In the genomic region with DNA sequence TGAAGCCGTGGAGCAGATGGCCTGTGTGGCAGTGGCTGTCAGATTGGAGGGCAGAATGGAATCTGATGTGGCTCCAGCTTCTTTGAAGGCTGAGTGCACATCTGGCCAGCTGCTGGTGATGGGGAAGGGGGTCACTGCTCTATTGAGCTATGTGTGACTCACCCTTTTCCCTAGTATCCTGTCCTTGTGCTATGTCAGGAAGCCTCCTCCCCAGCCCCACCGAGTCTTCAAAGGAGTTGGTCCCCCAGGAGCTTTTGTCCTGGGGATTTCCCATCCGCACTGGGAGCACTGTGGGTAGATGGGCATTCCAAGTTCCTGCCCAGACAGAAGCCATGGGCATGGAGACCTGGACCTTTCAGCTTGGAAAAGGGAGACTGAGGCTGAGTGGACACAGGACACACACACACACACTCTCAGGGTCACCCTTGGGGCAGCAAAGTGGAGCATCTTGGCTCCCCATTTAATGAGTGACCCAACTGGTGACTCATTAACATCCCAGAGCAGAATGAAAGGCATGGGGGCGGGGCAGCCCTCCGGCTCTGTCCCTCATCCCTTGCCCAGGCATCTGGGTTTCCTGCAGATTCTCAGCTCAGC, we compare ENCODE assay signal across 9 cellular contexts. TPM values are rescaled to one million over a fixed set of nuclear protein-coding genes. Genes with fewer than 3 reads are reported as not detected.
A peak's percentile ranks its signal among the peaks of the same experiment; 100 is the strongest.
DNase-seq lines count a peak whose midpoint lies in the region; FAIRE-seq and TF ChIP-seq lines count a peak whose summit lies in the region.
"Had no signal": no experiment of that assay in that cellular context is flagged by ENCODE, and none has a peak within 500 bp of the region (broad histone marks: within the 10 kb centered on the region; RNA-seq: fewer than 3 reads in every experiment).

No MANE protein-coding gene starts in this region.

- TF ChIP-seq EP300 in esophagus muscularis mucosa (IDR thresholded peaks at IDR 0.05): no peak

- H3K4me1 ChIP-seq in esophagus muscularis mucosa: peaks cover 78 to 86% (median 81%) of the 10 kb centered on the region in 4 donors

- 35% methylated on average over 3 of the region's 5 CpGs for WGBS in esophagus muscularis mucosa

- H3K9me3 Mint-ChIP-seq in neural crest cell: no peaks in the 10 kb centered on the region

- no peak for TF ChIP-seq CTCF in BJ (IDR thresholded peaks at IDR 0.05; ENCODE audit: insufficient read depth, low read depth, low read length)
- TF ChIP-seq CTCF in esophagus muscularis mucosa (IDR thresholded peaks at IDR 0.05): no peak
- TF ChIP-seq CTCF in neural crest cell (conservative IDR thresholded peaks at IDR 0.05): no peak

- CTCF ChIA-PET in BJ (lab: Yijun Ruan, JAX): interaction anchor here (0.6 to 9.8 kb wide), 6 partner anchors 10 to 302 kb away, joined by 3 to 74 read pairs (median 6); no protein-coding TSS in a partner anchor

- H3K27ac Mint-ChIP-seq in neural crest cell (ENCODE audit: unreplicated experiment): peak overlapping the region; percentile 71

- H3K4me3 Mint-ChIP-seq in neural crest cell: peak overlapping the region; percentile 99

- FAIRE-seq in RCC 7860 (lab: Jason Lieb, UNC) (peak; percentile 47), GM12892 (lab: Jason Lieb, UNC) (no peak)

- DNase-seq in BJ (ENCODE audit: low read depth) (peak; percentile 53), RCC 7860 (ENCODE audit: low spot score) (peak; percentile 83), esophagus muscularis mucosa (ENCODE audit: extremely low spot score) (no peak), neural crest cell (ENCODE audit: low read depth, low spot score) (no peak), GM12892 (ENCODE audit: insufficient read length) (no peak), NCI-H146 treated with DMSO at 0.1 percent for 48 hours (lab: John Stamatoyannopoulos, UW; ENCODE audit: unreplicated experiment) (no peak), NK-92 (lab: John Stamatoyannopoulos, UW; ENCODE audit: unreplicated experiment) (no peak), NCI-H1436 (lab: John Stamatoyannopoulos, UW) (no peak)
- DNase-seq: activated CD4-positive, CD25-positive, alpha-beta regulatory T cell treated with anti-CD3 and anti-CD28 coated beads, Interleukin-2, amount 50 U/mL, for 72 hours had no signal

- intact Hi-C loops in esophagus muscularis mucosa (cut with DNase I): no loop called here

- H3K4me3 ChIP-seq in BJ (ENCODE audit: low read depth, low read length) (peak overlapping the region; percentile 96), esophagus muscularis mucosa (peak overlapping the region; percentile 85 to 97 (median 94))

- peak overlapping the region; percentile 99 to 100 (median 100) for H3K27ac ChIP-seq in esophagus muscularis mucosa (replicated peaks in 1 of 4)

- peaks cover 6% of the 10 kb centered on the region for H3K36me3 Mint-ChIP-seq in neural crest cell (ENCODE audit: low read depth)

- H3K27me3 Mint-ChIP-seq in neural crest cell (ENCODE audit: low read depth): no peaks in the 10 kb centered on the region

- TF ChIP-seq POLR2A in esophagus muscularis mucosa (IDR thresholded peaks at IDR 0.05; ENCODE audit: low read depth): no peak
- TF ChIP-seq POLR2A in GM12892 (IDR thresholded peaks at IDR 0.05; ENCODE audit: low read depth, low read length): no peak

- POLR2A ChIA-PET in BJ (lab: Charles Lee): interaction anchor here (0.5 to 4.0 kb wide), 4 partner anchors 9 to 198 kb away, joined by 5 to 26 read pairs (median 6); no protein-coding TSS in a partner anchor

- no peaks in the 10 kb centered on the region for H3K9me3 ChIP-seq in esophagus muscularis mucosa

- H3K27me3 ChIP-seq in BJ (ENCODE audit: control insufficient read depth, insufficient read depth, low read length): no peaks in the 10 kb centered on the region
- no peaks in the 10 kb centered on the region for H3K27me3 ChIP-seq in esophagus muscularis mucosa

- H3K4me1 Mint-ChIP-seq in neural crest cell: peaks cover 53% of the 10 kb centered on the region

- H3K36me3 ChIP-seq in BJ (ENCODE audit: control insufficient read depth, insufficient read depth, low read length) (peaks cover 45% of the 10 kb centered on the region), esophagus muscularis mucosa (peaks cover 38 to 54% (median 47%) of the 10 kb centered on the region in 4 donors)

RNA-seq across cellular contexts. Expression of gene SERPINH1, which starts 3.3 kb away (rescaled TPM):
- 1,158 and 1,604 TPM in 2 replicates for polyA plus RNA-seq in BJ (2011; rRNA removed)
- polyA minus RNA-seq in BJ (2011; rRNA and poly(A)+ RNA removed): 433 and 530 TPM in 2 replicates
- total RNA-seq in esophagus muscularis mucosa (100 to 1,000 TPM; 162 to 270 (median 219) TPM), neural crest cell (179 and 191 TPM in 2 replicates)
- 10.9 TPM for polyA plus RNA-seq in GM12892 (2012; ENCODE audit: missing spikeins)

RNA-seq across cellular contexts. Expression of gene GDPD5, which starts 39.6 kb away (rescaled TPM):
- polyA plus RNA-seq in BJ (2011; rRNA removed): 5.0 and 7.7 TPM in 2 replicates
- 12.0 and 14.4 TPM in 2 replicates for polyA minus RNA-seq in BJ (2011; rRNA and poly(A)+ RNA removed)
- total RNA-seq in esophagus muscularis mucosa (1 to 10 TPM; 5.1 to 9.3 (median 8.4) TPM), neural crest cell (13.3 and 15.4 TPM in 2 replicates)
- 11.5 TPM for polyA plus RNA-seq in GM12892 (2012; ENCODE audit: missing spikeins)

Comparison
In these comparisons a context has a peak if more than half of its experiments do, and no peak if none do; other contexts are left out.
1. DNase-seq: peak in BJ (single experiment) and RCC 7860 (single experiment); none in esophagus muscularis mucosa (single experiment), neural crest cell (single experiment), GM12892 (single experiment), NCI-H146 treated with DMSO at 0.1 percent for 48 hours (single experiment), NK-92 (single experiment) and NCI-H1436 (single experiment).